In the genomic region with DNA sequence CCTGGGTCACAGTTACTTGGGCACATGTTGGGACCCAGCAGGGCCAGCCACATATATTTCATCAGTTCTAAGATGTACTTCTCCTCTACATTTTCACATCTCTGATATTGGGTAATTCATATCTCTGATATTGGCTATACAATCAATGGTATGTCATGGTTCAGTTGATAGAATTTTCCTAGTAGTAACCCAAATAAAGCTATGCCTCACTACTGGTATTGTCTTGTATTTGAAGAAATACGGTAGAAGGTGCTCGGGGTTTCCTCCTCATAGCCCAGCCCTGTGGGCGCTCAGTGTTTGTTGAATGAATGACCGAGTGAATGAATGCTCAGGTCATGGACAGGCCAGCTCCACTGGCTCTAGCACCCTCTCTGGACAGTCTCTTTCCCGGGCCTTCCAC, we compare ENCODE assay signal across 7 cellular contexts.
"Had no signal": no experiment of that assay in that cellular context is flagged by ENCODE, and none has a peak within 500 bp of the region (broad histone marks: within the 10 kb centered on the region; RNA-seq: fewer than 3 reads in every experiment).

No MANE protein-coding gene starts in this region.

- H3K9ac ChIP-seq: GM23248 had no signal

- H3K4me3 ChIP-seq: GM23248 had no signal

- H2AFZ ChIP-seq: GM23248 had no signal

- DNase-seq: GM23248, GOT3, H9, HCEC 1CT, KG1 had no signal

- H3K27ac ChIP-seq: GM23248, HL-60 had no signal

- FAIRE-seq: H54 had no signal
